11 cellular contexts compared by ENCODE assay signal in genomic region chr11:63535734-63536133, GRCh38. TPM values are rescaled to one million over a fixed set of nuclear protein-coding genes. Genes with fewer than 3 reads are reported as not detected.
DNase-seq lines count a peak whose midpoint lies in the region; ATAC-seq and TF ChIP-seq lines count a peak whose summit lies in the region.
"Had no signal": no experiment of that assay in that cellular context is flagged by ENCODE, and none has a peak within 500 bp of the region (broad histone marks: within the 10 kb centered on the region; RNA-seq: fewer than 3 reads in every experiment).

No MANE protein-coding gene starts in this region.

- H3K9me3 Mint-ChIP-seq in activated T-cell treated with anti-CD3 and anti-CD28 coated beads, Interleukin-2, amount 50 U/mL, for 72 hours: no peaks in the 10 kb centered on the region

- H3K27ac ChIP-seq in lower lobe of right lung: peak overlapping the region; percentile 88
- peak overlapping the region in 1 of 5 donors; percentile 17 for H3K27ac ChIP-seq in adrenal gland
- H3K27ac ChIP-seq: SK-N-MC had no signal

- H3K4me3 ChIP-seq in lower lobe of right lung (no peak overlapping the region), adrenal gland (no peak overlapping the region)
- H3K4me3 ChIP-seq: SK-N-MC had no signal

- peak overlapping the region; percentile 84 to 91 for H3K4me3 Mint-ChIP-seq in activated T-cell treated with anti-CD3 and anti-CD28 coated beads, Interleukin-2, amount 50 U/mL, for 72 hours

- ATAC-seq in activated T-cell treated with anti-CD3 and anti-CD28 coated beads, Interleukin-2, amount 50 U/mL, for 72 hours (replicated peaks in 1 of 2): peak; percentile 66 to 69
- no peak for ATAC-seq in lower lobe of right lung

- H3K36me3 ChIP-seq in lower lobe of right lung (peaks cover 10% of the 10 kb centered on the region), adrenal gland (replicated peaks in 1 of 2) (no peaks in the 10 kb centered on the region)

- no peaks in the 10 kb centered on the region for H3K27me3 ChIP-seq in lower lobe of right lung (ENCODE audit: low read depth)
- no peaks in the 10 kb centered on the region for H3K27me3 ChIP-seq in adrenal gland

- TF ChIP-seq CTCF in lower lobe of right lung (IDR thresholded peaks at IDR 0.05) (no peak), adrenal gland (IDR thresholded peaks at IDR 0.05) (no peak)

- no peak for TF ChIP-seq POLR2A in adrenal gland (IDR thresholded peaks at IDR 0.05)

- peaks cover 91% of the 10 kb centered on the region for H3K4me1 Mint-ChIP-seq in activated T-cell treated with anti-CD3 and anti-CD28 coated beads, Interleukin-2, amount 50 U/mL, for 72 hours (ENCODE audit: low read depth)

- DNase-seq in stimulated activated CD4-positive, alpha-beta T cell treated with anti-CD3 and anti-CD28 coated beads, Interleukin-4, amount 100 ng/mL, for 24 hours: peak; percentile 28
- DNase-seq in stimulated activated CD4-positive, alpha-beta T cell treated with anti-CD3 and anti-CD28 coated beads, Interleukin-12 subunit alpha, Interleukin-12 subunit beta, amount 100 ng/mL, for 4 hours: no peak
- DNase-seq in activated T-cell treated with anti-CD3 and anti-CD28 coated beads, Interleukin-2, amount 50 U/mL, for 72 hours: peak; percentile 69 to 74
- DNase-seq in lower lobe of right lung: no peak
- no peak for DNase-seq in NCI-H1436 (lab: John Stamatoyannopoulos, UW)
- DNase-seq in adrenal gland: no peak
- no peak for DNase-seq in stimulated activated CD4-positive, alpha-beta T cell treated with anti-CD3 and anti-CD28 coated beads, Interleukin-2, amount 100 ng/mL, for 48 hours
- DNase-seq in occipital lobe (lab: John Stamatoyannopoulos, UW): no peak
- DNase-seq: IMR-90, NCI-H524 had no signal

- H3K27ac Mint-ChIP-seq in activated T-cell treated with anti-CD3 and anti-CD28 coated beads, Interleukin-2, amount 50 U/mL, for 72 hours: peak overlapping the region; percentile 83

- H3K4me1 ChIP-seq in lower lobe of right lung: peaks cover 56% of the 10 kb centered on the region
- peaks cover 0 to 30% of the 10 kb centered on the region in 2 donors for H3K4me1 ChIP-seq in adrenal gland (replicated peaks in 1 of 2)

- WGBS in adrenal gland, 4 donors: 50 to 100% (median 58%) methylated on average over 1 of the region's 1 CpG

- no peaks in the 10 kb centered on the region for H3K27me3 Mint-ChIP-seq in activated T-cell treated with anti-CD3 and anti-CD28 coated beads, Interleukin-2, amount 50 U/mL, for 72 hours (ENCODE audit: low read depth)

- H3K9me3 ChIP-seq in lower lobe of right lung (no peaks in the 10 kb centered on the region), adrenal gland (replicated peaks in 1 of 3) (no peaks in the 10 kb centered on the region)

- no peaks in the 10 kb centered on the region for H3K36me3 Mint-ChIP-seq in activated T-cell treated with anti-CD3 and anti-CD28 coated beads, Interleukin-2, amount 50 U/mL, for 72 hours (ENCODE audit: insufficient read depth in 2 of 2)

- intact Hi-C loops in lower lobe of right lung (cut with DNase I): no loop called here
- intact Hi-C loops in adrenal gland (cut with DNase I): no loop called here

RNA-seq across cellular contexts. Expression of gene PLAAT4, which starts 0.9 kb away (rescaled TPM):
- 100 to 1,000 TPM in 1 of 2 donors, 10 to 100 TPM in 1; 60.6 to 101 TPM for total RNA-seq in activated T-cell treated with anti-CD3 and anti-CD28 coated beads, Interleukin-2, amount 50 U/mL, for 72 hours
- 150 TPM for total RNA-seq in lower lobe of right lung
- total RNA-seq in adrenal gland: 10 to 100 TPM; 11.5 to 49.5 (median 27.1) TPM
- 10 to 100 TPM; 12.4 to 38.0 (median 30.0) TPM for polyA plus RNA-seq in adrenal gland
- total RNA-seq in occipital lobe: 2.3 TPM

RNA-seq across cellular contexts. Expression of gene PLAAT2, which starts 27.4 kb away (rescaled TPM):
- under 1 TPM in 1 of 2 donors, not detected in 1; 0.35 TPM for total RNA-seq in activated T-cell treated with anti-CD3 and anti-CD28 coated beads, Interleukin-2, amount 50 U/mL, for 72 hours
- 2.9 TPM for total RNA-seq in lower lobe of right lung
- total RNA-seq in adrenal gland: not detected
- polyA plus RNA-seq in adrenal gland: under 1 TPM in 1 of 3 donors, not detected in 2; 0.30 TPM
- total RNA-seq in occipital lobe: not detected
- total RNA-seq: IMR-90 had no signal
- polyA plus RNA-seq: IMR-90 had no signal

RNA-seq across cellular contexts. Expression of gene LGALS12, which starts 29.9 kb away (rescaled TPM):
- under 1 TPM; 0.37 to 0.38 TPM for total RNA-seq in activated T-cell treated with anti-CD3 and anti-CD28 coated beads, Interleukin-2, amount 50 U/mL, for 72 hours
- total RNA-seq in lower lobe of right lung (0.68 TPM), adrenal gland (1 to 10 TPM in 3 of 8 donors, under 1 TPM in 4, not detected in 1; 0.15 to 3.0 (median 0.41) TPM), occipital lobe (not detected)
- 10 to 100 TPM in 1 of 3 donors, under 1 TPM in 2; 0.11 to 15.5 (median 0.64) TPM for polyA plus RNA-seq in adrenal gland
- total RNA-seq: IMR-90 had no signal
- polyA plus RNA-seq: IMR-90 had no signal

RNA-seq across cellular contexts. Expression of gene PLAAT5, which starts 44.8 kb away (rescaled TPM):
- 1 to 10 TPM; 1.7 to 2.8 TPM for total RNA-seq in activated T-cell treated with anti-CD3 and anti-CD28 coated beads, Interleukin-2, amount 50 U/mL, for 72 hours
- total RNA-seq in lower lobe of right lung: 2.2 TPM
- 1 to 10 TPM in 3 of 8 donors, under 1 TPM in 3, not detected in 2; 0.69 to 7.9 (median 0.96) TPM for total RNA-seq in adrenal gland
- 1 to 10 TPM in 2 of 3 donors, under 1 TPM in 1; 0.64 to 8.1 (median 2.0) TPM for polyA plus RNA-seq in adrenal gland
- total RNA-seq in occipital lobe: 3.1 TPM
- total RNA-seq: IMR-90 had no signal
- polyA plus RNA-seq: IMR-90 had no signal

Comparison
In these comparisons a context has a peak if more than half of its experiments do, and no peak if none do; other contexts are left out.
1. DNase-seq: peak in stimulated activated CD4-positive, alpha-beta T cell treated with anti-CD3 and anti-CD28 coated beads, Interleukin-4, amount 100 ng/mL, for 24 hours (single experiment) and activated T-cell treated with anti-CD3 and anti-CD28 coated beads, Interleukin-2, amount 50 U/mL, for 72 hours (2 of 2); none in stimulated activated CD4-positive, alpha-beta T cell treated with anti-CD3 and anti-CD28 coated beads, Interleukin-12 subunit alpha, Interleukin-12 subunit beta, amount 100 ng/mL, for 4 hours (single experiment), lower lobe of right lung (single experiment), NCI-H1436 (single experiment), adrenal gland (0 of 7), stimulated activated CD4-positive, alpha-beta T cell treated with anti-CD3 and anti-CD28 coated beads, Interleukin-2, amount 100 ng/mL, for 48 hours (0 of 2) and occipital lobe (single experiment).
2. ATAC-seq: peak in activated T-cell treated with anti-CD3 and anti-CD28 coated beads, Interleukin-2, amount 50 U/mL, for 72 hours (2 of 2); none in lower lobe of right lung (0 of 2).